In the genomic region with DNA sequence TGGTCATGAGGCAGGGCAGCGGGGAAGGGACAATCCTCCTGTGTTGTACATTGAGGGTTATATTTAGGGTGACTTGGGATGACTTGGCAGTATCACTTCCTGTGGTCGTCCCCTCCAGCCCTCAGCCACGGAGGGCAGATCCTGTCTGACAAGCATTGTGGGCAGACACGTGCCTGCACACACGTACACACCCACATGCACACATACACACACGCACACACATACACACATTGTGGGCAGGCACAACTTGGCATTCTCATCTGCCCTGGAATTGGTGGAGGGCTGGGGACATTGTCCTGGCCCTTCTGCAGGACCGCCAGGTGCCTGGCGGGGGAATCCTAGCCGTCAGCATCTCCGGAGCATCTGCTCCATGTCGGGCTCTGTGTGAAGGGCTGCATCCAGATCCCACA, we compare ENCODE assay signal across 10 cellular contexts. TPM values are rescaled to one million over a fixed set of nuclear protein-coding genes. Genes with fewer than 3 reads are reported as not detected.
DNase-seq lines count a peak whose midpoint lies in the region; ATAC-seq and FAIRE-seq lines count a peak whose summit lies in the region.
"Had no signal": no experiment of that assay in that cellular context is flagged by ENCODE, and none has a peak within 500 bp of the region (broad histone marks: within the 10 kb centered on the region; RNA-seq: fewer than 3 reads in every experiment).

No MANE protein-coding gene starts in this region.

- no peak overlapping the region for H2BK5ac ChIP-seq in mesendoderm (ENCODE audit: low read length)

- DNase-seq in HTR-8/SVneo (ENCODE audit: insufficient read length, low spot score) (no peak), UCSD-AML1 (lab: John Stamatoyannopoulos, UW; ENCODE audit: unreplicated experiment) (peak; percentile 86), left ventricle myocardium superior (peak; percentile 57), mesendoderm (no peak)
- DNase-seq in stimulated activated naive CD8-positive, alpha-beta T cell treated with anti-CD3 and anti-CD28 coated beads, Interleukin-15, Interleukin-2, amounts not matched to agents 100 U/mL and 50 U/mL, for 24 hours: peak; percentile 73
- DNase-seq: NCI-H774 had no signal

- H3K79me1 ChIP-seq in mesendoderm (ENCODE audit: low read length): no peaks in the 10 kb centered on the region

- no peaks in the 10 kb centered on the region for H3K27me3 ChIP-seq in mesendoderm (ENCODE audit: insufficient read depth, low read length, poor library complexity)
- H3K27me3 ChIP-seq: cardiac muscle cell had no signal

- no peak overlapping the region for H4K8ac ChIP-seq in mesendoderm (ENCODE audit: low read depth, low read length)

- no peak overlapping the region for H4K5ac ChIP-seq in mesendoderm (ENCODE audit: low read length)

- no peak overlapping the region for H3K4me2 ChIP-seq in mesendoderm (ENCODE audit: low read length)

- no peak overlapping the region for H3K27ac ChIP-seq in mesendoderm (ENCODE audit: low read depth, low read length)
- H3K27ac ChIP-seq: cardiac muscle cell had no signal

- no CpG with 5 or more reads among the region's 11 CpGs for WGBS in mesendoderm (ENCODE audit: extremely low coverage, insufficient coverage, low lambda C conversion rate)

- no peak overlapping the region for H2BK120ac ChIP-seq in mesendoderm (ENCODE audit: low read depth, low read length)

- no peaks in the 10 kb centered on the region for H3K36me3 ChIP-seq in mesendoderm (ENCODE audit: control insufficient read depth, insufficient read depth, low read length)
- H3K36me3 ChIP-seq: cardiac muscle cell had no signal

- no peak overlapping the region for H2BK15ac ChIP-seq in mesendoderm (replicated peaks; ENCODE audit: low read depth)

- H3K9ac ChIP-seq in mesendoderm (ENCODE audit: low read length): no peak overlapping the region

- no peak overlapping the region for H3K18ac ChIP-seq in mesendoderm (ENCODE audit: low read length)

- H3K4me1 ChIP-seq in mesendoderm (ENCODE audit: control insufficient read depth, low read depth, low read length): no peaks in the 10 kb centered on the region

- no peaks in the 10 kb centered on the region for H3K79me2 ChIP-seq in mesendoderm (ENCODE audit: control insufficient read depth, insufficient read depth, low read length)

- peak; percentile 23 for ATAC-seq in left ventricle myocardium superior
- peak; percentile 75 for ATAC-seq in stimulated activated naive CD8-positive, alpha-beta T cell treated with anti-CD3 and anti-CD28 coated beads, Interleukin-15, Interleukin-2, amounts not matched to agents 100 U/mL and 50 U/mL, for 24 hours
- no peak for ATAC-seq in GM18873 (IDR thresholded peaks at IDR 0.05; ENCODE audit: low FRiP score, unreplicated experiment)
- ATAC-seq in GM18909 (IDR thresholded peaks at IDR 0.05; ENCODE audit: poor library complexity, unreplicated experiment): no peak
- no peak for ATAC-seq in HG03045 (IDR thresholded peaks at IDR 0.05; ENCODE audit: unreplicated experiment)

- intact Hi-C loops in left ventricle myocardium superior (cut with micrococcal nuclease): loop anchor here (10.0 kb wide), 1 partner anchor 76 kb away; no protein-coding TSS in a partner anchor

- no peak overlapping the region for H3K56ac ChIP-seq in mesendoderm (ENCODE audit: low read length)

- no peak overlapping the region for H3K4me3 ChIP-seq in mesendoderm (ENCODE audit: low read length)
- H3K4me3 ChIP-seq: cardiac muscle cell had no signal

- H3K4ac ChIP-seq in mesendoderm (ENCODE audit: low read depth, low read length): no peak overlapping the region

- no peak overlapping the region for H2AK5ac ChIP-seq in mesendoderm (ENCODE audit: low read length)

- peak; percentile 52 for FAIRE-seq in HTR-8/SVneo (lab: Jason Lieb, UNC)

- H3K23ac ChIP-seq in mesendoderm (ENCODE audit: low read length): no peak overlapping the region

RNA-seq across cellular contexts. Expression of a gene that starts 47.6 kb away (rescaled TPM):
- 26.4 TPM for total RNA-seq in left ventricle myocardium superior
- polyA plus RNA-seq in mesendoderm (2013, experiment 1 of 2): 131 TPM
- 130 TPM for polyA plus RNA-seq in mesendoderm (2013, experiment 2 of 2)

Comparison
In these comparisons a context has a peak if more than half of its experiments do, and no peak if none do; other contexts are left out.
1. DNase-seq: peak in UCSD-AML1 (single experiment), left ventricle myocardium superior (single experiment) and stimulated activated naive CD8-positive, alpha-beta T cell treated with anti-CD3 and anti-CD28 coated beads, Interleukin-15, Interleukin-2, amounts not matched to agents 100 U/mL and 50 U/mL, for 24 hours (single experiment); none in HTR-8/SVneo (single experiment) and mesendoderm (single experiment).
2. ATAC-seq: peak in left ventricle myocardium superior (single experiment) and stimulated activated naive CD8-positive, alpha-beta T cell treated with anti-CD3 and anti-CD28 coated beads, Interleukin-15, Interleukin-2, amounts not matched to agents 100 U/mL and 50 U/mL, for 24 hours (single experiment); none in GM18873 (single experiment), GM18909 (single experiment) and HG03045 (single experiment).